Comparison of ENCODE assay signal across 19 cellular contexts in genomic region chr13:32545083-32545482, GRCh38.
"Had no signal": no experiment of that assay in that cellular context is flagged by ENCODE, and none has a peak within 500 bp of the region (broad histone marks: within the 10 kb centered on the region; RNA-seq: fewer than 3 reads in every experiment).

No MANE protein-coding gene starts in this region.

- H3K4me3 ChIP-seq: coronary artery, lung, tibial artery, vagina had no signal

- H3K27ac ChIP-seq: coronary artery, tibial artery, vagina had no signal

- H3K4me1 ChIP-seq: tibial artery, vagina had no signal

- DNase-seq: activated CD4-positive, alpha-beta T cell treated with anti-CD3 and anti-CD28 coated beads, Interleukin-2, amount 50 U/mL, for 1 hour; activated CD4-positive, CD25-positive, alpha-beta regulatory T cell treated with anti-CD3 and anti-CD28 coated beads, Interleukin-2, amount 50 U/mL, for 72 hours; activated CD8-positive, alpha-beta memory T cell treated with anti-CD3 and anti-CD28 coated beads, Interleukin-2, amount 50 U/mL, for 4 hours; activated effector memory CD4-positive, alpha-beta T cell treated with Interleukin-2 at 50 U/mL for 16 hours; activated naive CD4-positive, alpha-beta T cell treated with anti-CD3 and anti-CD28 coated beads, Interleukin-2, amount 10 ng/mL, durations not matched to agents 7 days and 5 days; activated naive CD8-positive, alpha-beta T cell treated with anti-CD3 and anti-CD28 coated beads, Interleukin-2, amount 50 U/mL, for 24 hours; activated T-cell treated with anti-CD3 and anti-CD28 coated beads, Interleukin-2, amount 50 U/mL, for 48 hours; aorta; erythroblast; foreskin melanocyte; midbrain; nephron progenitor cell; occipital lobe; stimulated activated naive CD4-positive, alpha-beta T cell treated with Interleukin-2 at 50 U/mL for 16 hours; T1000; tibial artery had no signal

- H3K36me3 ChIP-seq: tibial artery, vagina had no signal

- ATAC-seq: activated naive CD8-positive, alpha-beta T cell treated with anti-CD3 and anti-CD28 coated beads, Interleukin-2, amount 50 U/mL, for 24 hours had no signal

- H3K27me3 ChIP-seq: tibial artery, vagina had no signal

- H3K9me3 ChIP-seq: tibial artery, vagina had no signal
